2 cellular contexts compared by ENCODE assay signal in the genomic region with DNA sequence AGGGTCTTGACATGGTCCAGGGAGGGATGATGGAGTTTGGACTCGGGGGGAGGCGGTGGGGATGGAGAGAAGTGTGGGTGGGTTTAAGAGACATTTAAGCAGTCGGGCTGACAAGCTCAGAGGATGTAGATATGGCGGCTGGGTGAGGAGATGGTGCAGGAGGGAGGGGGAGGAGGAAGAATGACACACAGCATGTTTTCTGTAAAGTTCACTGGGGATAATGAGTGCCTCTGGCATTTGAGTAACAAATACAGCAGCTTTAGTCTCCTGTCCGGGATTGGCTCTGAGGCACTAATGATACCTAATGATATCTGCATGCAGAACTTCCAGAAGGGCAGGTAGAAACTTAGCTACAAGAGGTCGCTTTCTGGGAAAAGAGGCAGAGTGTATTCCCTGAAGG.
TF ChIP-seq lines count a peak whose summit lies in the region.

No MANE protein-coding gene starts in this region.

TF ChIP-seq in IMR-90, 13 proteins besides CTCF, POLR2A, EP300 and RAD21:
- TF ChIP-seq USF2 (IDR thresholded peaks at IDR 0.05; ENCODE audit: low read depth, low read length) (no peak), CEBPB (IDR thresholded peaks at IDR 0.05; ENCODE audit: low read depth, low read length) (no peak), NFE2L2 (IDR thresholded peaks at IDR 0.05; ENCODE audit: low read depth, low read length) (no peak), RFX5 (IDR thresholded peaks at IDR 0.05; ENCODE audit: low read depth, low read length) (no peak), SMC3 (IDR thresholded peaks at IDR 0.05; ENCODE audit: low read depth, low read length) (no peak), FOS (IDR thresholded peaks at IDR 0.05; ENCODE audit: low read depth, low read length) (no peak), CHD1 (IDR thresholded peaks at IDR 0.05; ENCODE audit: low read depth, low read length) (no peak), MAFK (IDR thresholded peaks at IDR 0.05; ENCODE audit: low read depth, low read length) (no peak), MAZ (IDR thresholded peaks at IDR 0.05; ENCODE audit: borderline replicate concordance, low read depth, low read length) (no peak), BHLHE40 (IDR thresholded peaks at IDR 0.05; ENCODE audit: low read depth, low read length) (no peak), MXI1 (IDR thresholded peaks at IDR 0.05; ENCODE audit: borderline replicate concordance, low read depth, low read length) (no peak)

TF ChIP-seq in H1, 55 proteins besides CTCF, POLR2A, EP300 and RAD21:
- TF ChIP-seq, protein P1, sequence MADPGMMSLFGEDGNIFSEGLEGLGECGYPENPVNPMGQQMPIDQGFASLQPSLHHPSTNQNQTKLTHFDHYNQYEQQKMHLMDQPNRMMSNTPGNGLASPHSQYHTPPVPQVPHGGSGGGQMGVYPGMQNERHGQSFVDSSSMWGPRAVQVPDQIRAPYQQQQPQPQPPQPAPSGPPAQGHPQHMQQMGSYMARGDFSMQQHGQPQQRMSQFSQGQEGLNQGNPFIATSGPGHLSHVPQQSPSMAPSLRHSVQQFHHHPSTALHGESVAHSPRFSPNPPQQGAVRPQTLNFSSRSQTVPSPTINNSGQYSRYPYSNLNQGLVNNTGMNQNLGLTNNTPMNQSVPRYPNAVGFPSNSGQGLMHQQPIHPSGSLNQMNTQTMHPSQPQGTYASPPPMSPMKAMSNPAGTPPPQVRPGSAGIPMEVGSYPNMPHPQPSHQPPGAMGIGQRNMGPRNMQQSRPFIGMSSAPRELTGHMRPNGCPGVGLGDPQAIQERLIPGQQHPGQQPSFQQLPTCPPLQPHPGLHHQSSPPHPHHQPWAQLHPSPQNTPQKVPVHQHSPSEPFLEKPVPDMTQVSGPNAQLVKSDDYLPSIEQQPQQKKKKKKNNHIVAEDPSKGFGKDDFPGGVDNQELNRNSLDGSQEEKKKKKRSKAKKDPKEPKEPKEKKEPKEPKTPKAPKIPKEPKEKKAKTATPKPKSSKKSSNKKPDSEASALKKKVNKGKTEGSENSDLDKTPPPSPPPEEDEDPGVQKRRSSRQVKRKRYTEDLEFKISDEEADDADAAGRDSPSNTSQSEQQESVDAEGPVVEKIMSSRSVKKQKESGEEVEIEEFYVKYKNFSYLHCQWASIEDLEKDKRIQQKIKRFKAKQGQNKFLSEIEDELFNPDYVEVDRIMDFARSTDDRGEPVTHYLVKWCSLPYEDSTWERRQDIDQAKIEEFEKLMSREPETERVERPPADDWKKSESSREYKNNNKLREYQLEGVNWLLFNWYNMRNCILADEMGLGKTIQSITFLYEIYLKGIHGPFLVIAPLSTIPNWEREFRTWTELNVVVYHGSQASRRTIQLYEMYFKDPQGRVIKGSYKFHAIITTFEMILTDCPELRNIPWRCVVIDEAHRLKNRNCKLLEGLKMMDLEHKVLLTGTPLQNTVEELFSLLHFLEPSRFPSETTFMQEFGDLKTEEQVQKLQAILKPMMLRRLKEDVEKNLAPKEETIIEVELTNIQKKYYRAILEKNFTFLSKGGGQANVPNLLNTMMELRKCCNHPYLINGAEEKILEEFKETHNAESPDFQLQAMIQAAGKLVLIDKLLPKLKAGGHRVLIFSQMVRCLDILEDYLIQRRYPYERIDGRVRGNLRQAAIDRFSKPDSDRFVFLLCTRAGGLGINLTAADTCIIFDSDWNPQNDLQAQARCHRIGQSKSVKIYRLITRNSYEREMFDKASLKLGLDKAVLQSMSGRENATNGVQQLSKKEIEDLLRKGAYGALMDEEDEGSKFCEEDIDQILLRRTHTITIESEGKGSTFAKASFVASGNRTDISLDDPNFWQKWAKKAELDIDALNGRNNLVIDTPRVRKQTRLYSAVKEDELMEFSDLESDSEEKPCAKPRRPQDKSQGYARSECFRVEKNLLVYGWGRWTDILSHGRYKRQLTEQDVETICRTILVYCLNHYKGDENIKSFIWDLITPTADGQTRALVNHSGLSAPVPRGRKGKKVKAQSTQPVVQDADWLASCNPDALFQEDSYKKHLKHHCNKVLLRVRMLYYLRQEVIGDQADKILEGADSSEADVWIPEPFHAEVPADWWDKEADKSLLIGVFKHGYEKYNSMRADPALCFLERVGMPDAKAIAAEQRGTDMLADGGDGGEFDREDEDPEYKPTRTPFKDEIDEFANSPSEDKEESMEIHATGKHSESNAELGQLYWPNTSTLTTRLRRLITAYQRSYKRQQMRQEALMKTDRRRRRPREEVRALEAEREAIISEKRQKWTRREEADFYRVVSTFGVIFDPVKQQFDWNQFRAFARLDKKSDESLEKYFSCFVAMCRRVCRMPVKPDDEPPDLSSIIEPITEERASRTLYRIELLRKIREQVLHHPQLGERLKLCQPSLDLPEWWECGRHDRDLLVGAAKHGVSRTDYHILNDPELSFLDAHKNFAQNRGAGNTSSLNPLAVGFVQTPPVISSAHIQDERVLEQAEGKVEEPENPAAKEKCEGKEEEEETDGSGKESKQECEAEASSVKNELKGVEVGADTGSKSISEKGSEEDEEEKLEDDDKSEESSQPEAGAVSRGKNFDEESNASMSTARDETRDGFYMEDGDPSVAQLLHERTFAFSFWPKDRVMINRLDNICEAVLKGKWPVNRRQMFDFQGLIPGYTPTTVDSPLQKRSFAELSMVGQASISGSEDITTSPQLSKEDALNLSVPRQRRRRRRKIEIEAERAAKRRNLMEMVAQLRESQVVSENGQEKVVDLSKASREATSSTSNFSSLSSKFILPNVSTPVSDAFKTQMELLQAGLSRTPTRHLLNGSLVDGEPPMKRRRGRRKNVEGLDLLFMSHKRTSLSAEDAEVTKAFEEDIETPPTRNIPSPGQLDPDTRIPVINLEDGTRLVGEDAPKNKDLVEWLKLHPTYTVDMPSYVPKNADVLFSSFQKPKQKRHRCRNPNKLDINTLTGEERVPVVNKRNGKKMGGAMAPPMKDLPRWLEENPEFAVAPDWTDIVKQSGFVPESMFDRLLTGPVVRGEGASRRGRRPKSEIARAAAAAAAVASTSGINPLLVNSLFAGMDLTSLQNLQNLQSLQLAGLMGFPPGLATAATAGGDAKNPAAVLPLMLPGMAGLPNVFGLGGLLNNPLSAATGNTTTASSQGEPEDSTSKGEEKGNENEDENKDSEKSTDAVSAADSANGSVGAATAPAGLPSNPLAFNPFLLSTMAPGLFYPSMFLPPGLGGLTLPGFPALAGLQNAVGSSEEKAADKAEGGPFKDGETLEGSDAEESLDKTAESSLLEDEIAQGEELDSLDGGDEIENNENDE (IDR thresholded peaks at IDR 0.05; ENCODE audit: insufficient replicate concordance, low read length) = no peak
- TF ChIP-seq SIX5 (IDR thresholded peaks at IDR 0.05; ENCODE audit: low read depth, low read length) (no peak), POU5F1 (IDR thresholded peaks at IDR 0.05; ENCODE audit: low read depth, low read length) (no peak), EGR1 (IDR thresholded peaks at IDR 0.05; ENCODE audit: borderline replicate concordance, low read depth, low read length) (no peak), JUN (IDR thresholded peaks at IDR 0.05; ENCODE audit: low read depth, low read length) (no peak), NANOG (IDR thresholded peaks at IDR 0.05; ENCODE audit: insufficient read depth, low read depth, low read length, poor library complexity, severe bottlenecking) (no peak), CTBP2 (IDR thresholded peaks at IDR 0.05; ENCODE audit: borderline replicate concordance, insufficient read depth, insufficient read length, low read length) (no peak), NRF1 (IDR thresholded peaks at IDR 0.05; ENCODE audit: low read depth, low read length) (no peak), EZH2 (IDR thresholded peaks at IDR 0.05; ENCODE audit: low read depth, low read length, severe bottlenecking) (no peak), TAF1 (IDR thresholded peaks at IDR 0.05; ENCODE audit: low read depth, low read length) (no peak), CBX8 (IDR thresholded peaks at IDR 0.05; ENCODE audit: borderline replicate concordance, low read depth, low read length) (no peak), YY1 (IDR thresholded peaks at IDR 0.05; ENCODE audit: low read depth, low read length) (no peak), SUZ12 (IDR thresholded peaks at IDR 0.05; ENCODE audit: low read length) (no peak), BRCA1 (IDR thresholded peaks at IDR 0.05; ENCODE audit: low read depth, low read length) (no peak), POLR2AphosphoS5 (IDR thresholded peaks at IDR 0.05; ENCODE audit: low read depth, low read length) (no peak), USF2 (IDR thresholded peaks at IDR 0.05; ENCODE audit: low read length) (no peak)
- TF ChIP-seq, protein P2, sequence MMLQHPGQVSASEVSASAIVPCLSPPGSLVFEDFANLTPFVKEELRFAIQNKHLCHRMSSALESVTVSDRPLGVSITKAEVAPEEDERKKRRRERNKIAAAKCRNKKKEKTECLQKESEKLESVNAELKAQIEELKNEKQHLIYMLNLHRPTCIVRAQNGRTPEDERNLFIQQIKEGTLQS (IDR thresholded peaks at IDR 0.05; ENCODE audit: insufficient read depth, low read depth, low read length) = no peak
